In the genomic region with DNA sequence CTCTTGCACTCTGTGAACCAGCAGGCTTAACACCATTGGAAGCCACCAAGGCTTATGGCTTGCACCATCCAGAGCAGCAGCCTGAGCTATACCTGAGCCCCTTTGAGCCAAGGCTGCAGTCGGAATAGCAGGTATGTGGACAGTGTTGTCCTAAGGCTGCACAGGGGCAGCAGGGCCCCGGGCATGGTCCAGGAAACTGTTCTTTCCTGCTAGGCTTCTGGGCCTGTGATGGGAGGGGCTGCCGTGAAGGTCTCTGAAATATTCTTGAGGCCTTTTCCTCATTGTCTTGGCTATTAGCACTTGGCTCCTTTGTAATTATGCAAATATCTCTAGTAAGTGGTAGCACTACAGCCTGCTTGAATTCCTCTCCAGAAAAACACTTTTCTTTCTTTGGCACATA, we compare ENCODE assay signal across 35 cellular contexts. TPM values are rescaled to one million over a fixed set of nuclear protein-coding genes. Genes with fewer than 3 reads are reported as not detected.
"Had no signal": no experiment of that assay in that cellular context is flagged by ENCODE, and none has a peak within 500 bp of the region (broad histone marks: within the 10 kb centered on the region; RNA-seq: fewer than 3 reads in every experiment).

No MANE protein-coding gene starts in this region.

- H3K36me3 ChIP-seq: brain microvascular endothelial cell, breast epithelium had no signal

- H3K9me3 ChIP-seq: body of pancreas had no signal

- H3K27me3 ChIP-seq: body of pancreas, brain microvascular endothelial cell, breast epithelium had no signal

- H3K4me3 ChIP-seq: body of pancreas, breast epithelium had no signal

- H3K27ac ChIP-seq: body of pancreas, brain microvascular endothelial cell, breast epithelium, VCaP had no signal

- H3K4me1 ChIP-seq: body of pancreas, breast epithelium had no signal

- ATAC-seq: activated CD4-positive, alpha-beta T cell treated with anti-CD3 and anti-CD28 coated beads for 36 hours; activated CD4-positive, CD25-positive, alpha-beta regulatory T cell treated with anti-CD3 and anti-CD28 coated beads, Interleukin-2, amount 50 U/mL, for 24 hours; activated CD8-positive, alpha-beta memory T cell treated with anti-CD3 and anti-CD28 coated beads, Interleukin-2, amount 10 ng/mL, durations not matched to agents 7 days and 5 days; activated CD8-positive, alpha-beta T cell treated with anti-CD3 and anti-CD28 coated beads, Interleukin-2, amount 10 ng/mL, durations not matched to agents 7 days and 5 days; activated naive CD8-positive, alpha-beta T cell treated with anti-CD3 and anti-CD28 coated beads, Interleukin-2, amount 50 U/mL, for 24 hours; body of pancreas had no signal

- DNase-seq: activated CD4-positive, alpha-beta memory T cell treated with anti-CD3 and anti-CD28 coated beads, Interleukin-2, amount 10 ng/mL, durations not matched to agents 7 days and 5 days; activated CD4-positive, alpha-beta T cell treated with anti-CD3 and anti-CD28 coated beads for 1 hour; activated CD4-positive, alpha-beta T cell treated with anti-CD3 and anti-CD28 coated beads for 36 hours; activated CD4-positive, alpha-beta T cell treated with anti-CD3 and anti-CD28 coated beads for 48 hours; activated CD4-positive, alpha-beta T cell treated with anti-CD3 and anti-CD28 coated beads, Interleukin-2, amount 10 ng/mL, durations not matched to agents 7 days and 5 days; activated CD4-positive, alpha-beta T cell treated with anti-CD3 and anti-CD28 coated beads, Interleukin-2, amount 50 U/mL, for 48 hours; activated CD4-positive, CD25-positive, alpha-beta regulatory T cell; activated CD8-positive, alpha-beta memory T cell treated with anti-CD3 and anti-CD28 coated beads for 24 hours; activated CD8-positive, alpha-beta memory T cell treated with anti-CD3 and anti-CD28 coated beads, Interleukin-2, amount 10 ng/mL, durations not matched to agents 7 days and 5 days; activated CD8-positive, alpha-beta memory T cell treated with anti-CD3 and anti-CD28 coated beads, Interleukin-2, amount 50 U/mL, for 48 hours; activated CD8-positive, alpha-beta T cell treated with anti-CD3 and anti-CD28 coated beads, Interleukin-2, amount 10 ng/mL, durations not matched to agents 7 days and 5 days; activated effector memory CD4-positive, alpha-beta T cell treated with Interleukin-2 at 50 U/mL for 16 hours; activated gamma-delta T cell; activated naive CD4-positive, alpha-beta T cell treated with anti-CD3 and anti-CD28 coated beads, Interleukin-2, amount 10 ng/mL, durations not matched to agents 7 days and 5 days; activated naive CD4-positive, alpha-beta T cell treated with Interleukin-2 at 50 U/mL for 16 hours; activated naive CD8-positive, alpha-beta T cell treated with anti-CD3 and anti-CD28 coated beads, Interleukin-2, amount 10 ng/mL, durations not matched to agents 7 days and 5 days; activated naive CD8-positive, alpha-beta T cell treated with anti-CD3 and anti-CD28 coated beads, Interleukin-2, amount 50 U/mL, for 24 hours; activated T-cell treated with anti-CD3 and anti-CD28 coated beads, Interleukin-2, amount 50 U/mL, for 24 hours; activated T-cell treated with anti-CD3 and anti-CD28 coated beads, Interleukin-2, amount 50 U/mL, for 48 hours; amygdala; aorta; body of pancreas; brain microvascular endothelial cell; central memory CD4-positive, alpha-beta T cell; T-helper 1 cell; T-helper 2 cell; T-helper 9 cell had no signal

RNA-seq across cellular contexts. Expression of a gene that starts 5.0 kb away (rescaled TPM):
- total RNA-seq: activated CD4-positive, alpha-beta memory T cell treated with anti-CD3 and anti-CD28 coated beads, Interleukin-2, amount 10 ng/mL, durations not matched to agents 7 days and 5 days; activated CD4-positive, alpha-beta T cell treated with anti-CD3 and anti-CD28 coated beads for 36 hours; activated CD4-positive, alpha-beta T cell treated with anti-CD3 and anti-CD28 coated beads, Interleukin-2, amount 10 ng/mL, durations not matched to agents 7 days and 5 days; activated CD8-positive, alpha-beta memory T cell treated with anti-CD3 and anti-CD28 coated beads, Interleukin-2, amount 10 ng/mL, durations not matched to agents 7 days and 5 days; activated CD8-positive, alpha-beta T cell treated with anti-CD3 and anti-CD28 coated beads, Interleukin-2, amount 10 ng/mL, durations not matched to agents 7 days and 5 days; activated naive CD8-positive, alpha-beta T cell treated with anti-CD3 and anti-CD28 coated beads, Interleukin-2, amount 10 ng/mL, durations not matched to agents 7 days and 5 days; activated T-helper 2 cell treated with anti-CD3 and anti-CD28 coated beads, Interferon-gamma antibody, Interleukin-2, Interleukin-4, amounts not matched to agents 10 μg/mL and 5 μg/mL and 100 μg/mL, durations not matched to agents 14 hours and 24 hours and 36 hours; aorta; astrocyte; body of pancreas; breast epithelium; cardiac septum; cerebellum had no signal
- polyA plus RNA-seq: adipose tissue, aorta had no signal

RNA-seq across cellular contexts. Expression of a gene that starts 9.2 kb away (rescaled TPM):
- total RNA-seq: activated CD4-positive, alpha-beta memory T cell treated with anti-CD3 and anti-CD28 coated beads, Interleukin-2, amount 10 ng/mL, durations not matched to agents 7 days and 5 days; activated CD4-positive, alpha-beta T cell treated with anti-CD3 and anti-CD28 coated beads for 36 hours; activated CD4-positive, alpha-beta T cell treated with anti-CD3 and anti-CD28 coated beads, Interleukin-2, amount 10 ng/mL, durations not matched to agents 7 days and 5 days; activated CD8-positive, alpha-beta memory T cell treated with anti-CD3 and anti-CD28 coated beads, Interleukin-2, amount 10 ng/mL, durations not matched to agents 7 days and 5 days; activated CD8-positive, alpha-beta T cell treated with anti-CD3 and anti-CD28 coated beads, Interleukin-2, amount 10 ng/mL, durations not matched to agents 7 days and 5 days; activated naive CD8-positive, alpha-beta T cell treated with anti-CD3 and anti-CD28 coated beads, Interleukin-2, amount 10 ng/mL, durations not matched to agents 7 days and 5 days; activated T-helper 2 cell treated with anti-CD3 and anti-CD28 coated beads, Interferon-gamma antibody, Interleukin-2, Interleukin-4, amounts not matched to agents 10 μg/mL and 5 μg/mL and 100 μg/mL, durations not matched to agents 14 hours and 24 hours and 36 hours; aorta; astrocyte; body of pancreas; breast epithelium; cardiac septum; cerebellum had no signal
- polyA plus RNA-seq: adipose tissue, aorta had no signal

RNA-seq across cellular contexts. Expression of a gene that starts 9.6 kb away (rescaled TPM):
- total RNA-seq: activated CD4-positive, alpha-beta memory T cell treated with anti-CD3 and anti-CD28 coated beads, Interleukin-2, amount 10 ng/mL, durations not matched to agents 7 days and 5 days; activated CD4-positive, alpha-beta T cell treated with anti-CD3 and anti-CD28 coated beads for 36 hours; activated CD4-positive, alpha-beta T cell treated with anti-CD3 and anti-CD28 coated beads, Interleukin-2, amount 10 ng/mL, durations not matched to agents 7 days and 5 days; activated CD8-positive, alpha-beta memory T cell treated with anti-CD3 and anti-CD28 coated beads, Interleukin-2, amount 10 ng/mL, durations not matched to agents 7 days and 5 days; activated CD8-positive, alpha-beta T cell treated with anti-CD3 and anti-CD28 coated beads, Interleukin-2, amount 10 ng/mL, durations not matched to agents 7 days and 5 days; activated naive CD8-positive, alpha-beta T cell treated with anti-CD3 and anti-CD28 coated beads, Interleukin-2, amount 10 ng/mL, durations not matched to agents 7 days and 5 days; activated T-helper 2 cell treated with anti-CD3 and anti-CD28 coated beads, Interferon-gamma antibody, Interleukin-2, Interleukin-4, amounts not matched to agents 10 μg/mL and 5 μg/mL and 100 μg/mL, durations not matched to agents 14 hours and 24 hours and 36 hours; aorta; astrocyte; body of pancreas; breast epithelium; cardiac septum; cerebellum had no signal
- polyA plus RNA-seq: adipose tissue, aorta had no signal

RNA-seq across cellular contexts. Expression of a gene that starts 11.7 kb away (rescaled TPM):
- total RNA-seq: activated CD4-positive, alpha-beta memory T cell treated with anti-CD3 and anti-CD28 coated beads, Interleukin-2, amount 10 ng/mL, durations not matched to agents 7 days and 5 days; activated CD4-positive, alpha-beta T cell treated with anti-CD3 and anti-CD28 coated beads for 36 hours; activated CD4-positive, alpha-beta T cell treated with anti-CD3 and anti-CD28 coated beads, Interleukin-2, amount 10 ng/mL, durations not matched to agents 7 days and 5 days; activated CD8-positive, alpha-beta memory T cell treated with anti-CD3 and anti-CD28 coated beads, Interleukin-2, amount 10 ng/mL, durations not matched to agents 7 days and 5 days; activated CD8-positive, alpha-beta T cell treated with anti-CD3 and anti-CD28 coated beads, Interleukin-2, amount 10 ng/mL, durations not matched to agents 7 days and 5 days; activated naive CD8-positive, alpha-beta T cell treated with anti-CD3 and anti-CD28 coated beads, Interleukin-2, amount 10 ng/mL, durations not matched to agents 7 days and 5 days; activated T-helper 2 cell treated with anti-CD3 and anti-CD28 coated beads, Interferon-gamma antibody, Interleukin-2, Interleukin-4, amounts not matched to agents 10 μg/mL and 5 μg/mL and 100 μg/mL, durations not matched to agents 14 hours and 24 hours and 36 hours; aorta; astrocyte; body of pancreas; breast epithelium; cardiac septum; cerebellum had no signal
- polyA plus RNA-seq: adipose tissue, aorta had no signal

RNA-seq across cellular contexts. Expression of a gene that starts 17.2 kb away (rescaled TPM):
- total RNA-seq: activated CD4-positive, alpha-beta memory T cell treated with anti-CD3 and anti-CD28 coated beads, Interleukin-2, amount 10 ng/mL, durations not matched to agents 7 days and 5 days; activated CD4-positive, alpha-beta T cell treated with anti-CD3 and anti-CD28 coated beads for 36 hours; activated CD4-positive, alpha-beta T cell treated with anti-CD3 and anti-CD28 coated beads, Interleukin-2, amount 10 ng/mL, durations not matched to agents 7 days and 5 days; activated CD8-positive, alpha-beta memory T cell treated with anti-CD3 and anti-CD28 coated beads, Interleukin-2, amount 10 ng/mL, durations not matched to agents 7 days and 5 days; activated CD8-positive, alpha-beta T cell treated with anti-CD3 and anti-CD28 coated beads, Interleukin-2, amount 10 ng/mL, durations not matched to agents 7 days and 5 days; activated naive CD8-positive, alpha-beta T cell treated with anti-CD3 and anti-CD28 coated beads, Interleukin-2, amount 10 ng/mL, durations not matched to agents 7 days and 5 days; activated T-helper 2 cell treated with anti-CD3 and anti-CD28 coated beads, Interferon-gamma antibody, Interleukin-2, Interleukin-4, amounts not matched to agents 10 μg/mL and 5 μg/mL and 100 μg/mL, durations not matched to agents 14 hours and 24 hours and 36 hours; aorta; astrocyte; body of pancreas; breast epithelium; cardiac septum; cerebellum had no signal
- polyA plus RNA-seq: adipose tissue, aorta had no signal
